16 cellular contexts compared by ENCODE assay signal in the genomic region with DNA sequence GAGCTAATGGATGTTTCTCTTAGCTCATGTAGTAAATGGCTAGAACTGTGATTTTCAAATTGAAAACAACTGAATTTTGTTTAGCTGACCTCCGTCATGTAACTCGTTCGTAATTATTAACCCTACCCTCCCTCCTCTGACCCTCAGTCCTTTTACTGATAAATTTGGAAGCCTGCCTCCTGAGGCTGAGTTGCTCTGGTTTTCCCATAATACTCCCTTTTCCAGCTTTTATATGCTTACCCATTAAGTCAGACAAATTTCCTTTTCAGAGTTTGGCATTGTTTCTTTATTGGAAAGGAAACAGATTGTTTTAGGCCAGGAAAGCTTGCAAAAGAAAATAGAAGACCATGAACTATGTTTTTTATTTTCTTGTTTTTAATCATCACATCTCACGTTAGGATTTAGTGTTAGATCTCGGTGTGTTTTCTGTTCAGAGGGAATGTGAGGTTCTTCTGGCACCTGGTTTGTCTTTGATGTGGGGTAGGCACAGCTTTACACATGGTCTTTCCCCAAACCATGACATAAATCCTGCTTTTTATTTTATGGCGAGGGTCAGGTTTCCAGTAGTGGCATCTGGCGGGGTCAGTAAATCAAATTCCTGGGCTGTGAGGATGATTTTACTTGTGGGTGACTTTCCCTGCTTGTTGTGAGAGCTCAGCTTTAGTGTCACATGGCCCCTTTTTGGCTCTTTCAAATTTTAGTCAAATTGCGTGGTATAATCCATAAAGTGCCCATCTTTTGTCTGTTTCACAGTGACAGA. TPM values are rescaled to one million over a fixed set of nuclear protein-coding genes. Genes with fewer than 3 reads are reported as not detected.
DNase-seq lines count a peak whose midpoint lies in the region; ATAC-seq, FAIRE-seq and TF ChIP-seq lines count a peak whose summit lies in the region.
"Had no signal": no experiment of that assay in that cellular context is flagged by ENCODE, and none has a peak within 500 bp of the region (broad histone marks: within the 10 kb centered on the region; RNA-seq: fewer than 3 reads in every experiment).

No MANE protein-coding gene starts in this region.

- DNase-seq in NCI-H524 (lab: John Stamatoyannopoulos, UW), result peak; percentile 52 to 86
- DNase-seq in endothelial cell of umbilical vein (ENCODE audit: low read depth, low spot score), result peak; percentile 86
- no peak for DNase-seq in mesothelial cell of epicardium (ENCODE audit: low spot score in 2 of 2, unreplicated experiment in 2 of 2)
- no peak for DNase-seq in upper lobe of right lung
- no peak for DNase-seq in BE2C
- no peak for DNase-seq in activated CD4-positive, CD25-positive, alpha-beta regulatory T cell treated with anti-CD3 and anti-CD28 coated beads, Interleukin-2, amount 50 U/mL, for 72 hours
- DNase-seq: activated CD4-positive, alpha-beta T cell treated with anti-CD3 and anti-CD28 coated beads for 4 hours; activated T-cell treated with anti-CD3 and anti-CD28 coated beads, Interleukin-2, amount 50 U/mL, for 48 hours; adrenal gland; CD4-positive, CD25-positive, alpha-beta regulatory T cell; foreskin keratinocyte; naive B cell; PC-9 had no signal

- H3K9me3 ChIP-seq in endothelial cell of umbilical vein (replicated peaks; ENCODE audit: control insufficient read depth, insufficient read depth, low read length), result no peaks in the 10 kb centered on the region
- H3K9me3 ChIP-seq in upper lobe of right lung, result no peaks in the 10 kb centered on the region
- H3K9me3 ChIP-seq in BE2C, result no peaks in the 10 kb centered on the region
- H3K9me3 ChIP-seq: adrenal gland had no signal

- no peaks in the 10 kb centered on the region for H3K9me3 Mint-ChIP-seq in mesothelial cell of epicardium
- H3K9me3 Mint-ChIP-seq: naive B cell; stimulated activated naive CD8-positive, alpha-beta T cell treated with anti-CD3 and anti-CD28 coated beads, Interleukin-15, Interleukin-2, amounts not matched to agents 100 ng/mL and 50 ng/mL, for 24 hours; T-helper 1 cell treated with Interleukin-12 subunit alpha and Interleukin-12 subunit beta and Interleukin-4 antibody, amounts not matched to agents 30 μg/mL and 1 μg/mL, for 36 hours had no signal

- H3K9ac ChIP-seq in endothelial cell of umbilical vein (replicated peaks; ENCODE audit: extremely low read depth, insufficient read depth, low read length), result no peak overlapping the region

- H3K4me2 ChIP-seq in endothelial cell of umbilical vein (ENCODE audit: insufficient read depth, low read length), result no peak overlapping the region
- H3K4me2 ChIP-seq: PC-9 had no signal

- no peaks in the 10 kb centered on the region for H4K20me1 ChIP-seq in endothelial cell of umbilical vein (replicated peaks; ENCODE audit: control insufficient read depth, extremely low read depth, insufficient read depth, low read length)

- TF ChIP-seq POLR2A in endothelial cell of umbilical vein (IDR thresholded peaks at IDR 0.05; ENCODE audit: low read depth, low read length), result no peak

- FAIRE-seq in endothelial cell of umbilical vein (lab: Jason Lieb, UNC), result peak; percentile 18

- dilution Hi-C loops in endothelial cell of umbilical vein (cut with MboI; ENCODE audit: extremely low pct_ligation_motif_present, low sequenced_read_pairs), result no loop called here

- peaks cover 2% of the 10 kb centered on the region for H3K9me1 ChIP-seq in endothelial cell of umbilical vein (replicated peaks; ENCODE audit: control insufficient read depth, extremely low read depth, insufficient read depth, low read length)

- no peaks in the 10 kb centered on the region for H3K27me3 Mint-ChIP-seq in mesothelial cell of epicardium (ENCODE audit: low read depth)
- H3K27me3 Mint-ChIP-seq: CD4-positive, CD25-positive, alpha-beta regulatory T cell; naive B cell; stimulated activated naive CD8-positive, alpha-beta T cell treated with anti-CD3 and anti-CD28 coated beads, Interleukin-15, Interleukin-2, amounts not matched to agents 100 ng/mL and 50 ng/mL, for 24 hours had no signal

- H3K4me3 Mint-ChIP-seq in mesothelial cell of epicardium, result no peak overlapping the region
- H3K4me3 Mint-ChIP-seq: CD4-positive, CD25-positive, alpha-beta regulatory T cell; naive B cell; stimulated activated naive CD8-positive, alpha-beta T cell treated with anti-CD3 and anti-CD28 coated beads, Interleukin-15, Interleukin-2, amounts not matched to agents 100 ng/mL and 50 ng/mL, for 24 hours; T-helper 1 cell treated with Interleukin-12 subunit alpha and Interleukin-12 subunit beta and Interleukin-4 antibody, amounts not matched to agents 30 μg/mL and 1 μg/mL, for 36 hours had no signal

- peak overlapping the region; percentile 23 for H3K27ac Mint-ChIP-seq in mesothelial cell of epicardium
- H3K27ac Mint-ChIP-seq: CD4-positive, CD25-positive, alpha-beta regulatory T cell; naive B cell; stimulated activated naive CD8-positive, alpha-beta T cell treated with anti-CD3 and anti-CD28 coated beads, Interleukin-15, Interleukin-2, amounts not matched to agents 100 ng/mL and 50 ng/mL, for 24 hours; T-helper 1 cell treated with Interleukin-12 subunit alpha and Interleukin-12 subunit beta and Interleukin-4 antibody, amounts not matched to agents 30 μg/mL and 1 μg/mL, for 36 hours had no signal

- CTCF ChIA-PET in endothelial cell of umbilical vein (lab: Charles Lee), result interaction anchor here (0.9 to 2.1 kb wide), 4 partner anchors 9 to 303 kb away, joined by 3 to 9 read pairs (median 4); no protein-coding TSS in a partner anchor

- H3K36me3 ChIP-seq in endothelial cell of umbilical vein (ENCODE audit: control insufficient read depth in 2 of 2, extremely low read depth in 1 of 2, insufficient read depth in 2 of 2, low read length in 2 of 2) (no peaks in the 10 kb centered on the region), upper lobe of right lung (no peaks in the 10 kb centered on the region), BE2C (no peaks in the 10 kb centered on the region)
- H3K36me3 ChIP-seq: adrenal gland had no signal

- intact Hi-C loops in endothelial cell of umbilical vein (cut with micrococcal nuclease) (no loop called here), upper lobe of right lung (cut with DNase I) (no loop called here)

- no peaks in the 10 kb centered on the region for H3K79me2 ChIP-seq in endothelial cell of umbilical vein (ENCODE audit: control insufficient read depth, insufficient read depth, low read length)

- no peak for TF ChIP-seq CTCF in endothelial cell of umbilical vein (IDR thresholded peaks at IDR 0.05; ENCODE audit: extremely low read depth in 1 of 2, insufficient read depth in 1 of 2, low read depth in 1 of 2, low read length in 2 of 2)
- TF ChIP-seq CTCF in mesothelial cell of epicardium (IDR thresholded peaks at IDR 0.05; ENCODE audit: unreplicated experiment), result no peak
- TF ChIP-seq CTCF in upper lobe of right lung (IDR thresholded peaks at IDR 0.05), result no peak
- TF ChIP-seq CTCF in BE2C (IDR thresholded peaks at IDR 0.05; ENCODE audit: low read depth, low read length), result no peak

- ATAC-seq in upper lobe of right lung, result no peak
- no peak for ATAC-seq in HG03135 (IDR thresholded peaks at IDR 0.05; ENCODE audit: unreplicated experiment)
- ATAC-seq: foreskin keratinocyte had no signal

- POLR2A ChIA-PET in endothelial cell of umbilical vein (lab: Charles Lee), result no interaction called here

- H3K4me1 Mint-ChIP-seq in mesothelial cell of epicardium, result peaks cover 28% of the 10 kb centered on the region
- H3K4me1 Mint-ChIP-seq: CD4-positive, CD25-positive, alpha-beta regulatory T cell; naive B cell had no signal

- peaks cover 5% of the 10 kb centered on the region for H3K4me1 ChIP-seq in endothelial cell of umbilical vein (ENCODE audit: control insufficient read depth, extremely low read depth, insufficient read depth, low read length)
- peaks cover 23% of the 10 kb centered on the region for H3K4me1 ChIP-seq in upper lobe of right lung
- H3K4me1 ChIP-seq in BE2C, result peaks cover 34% of the 10 kb centered on the region
- H3K4me1 ChIP-seq: adrenal gland, foreskin keratinocyte had no signal

- no peak overlapping the region for H3K4me3 ChIP-seq in endothelial cell of umbilical vein (replicated peaks in 1 of 3; ENCODE audit: insufficient read depth in 1 of 3, low read depth in 1 of 3, low read length in 3 of 3)
- H3K4me3 ChIP-seq in upper lobe of right lung, result no peak overlapping the region
- no peak overlapping the region for H3K4me3 ChIP-seq in BE2C (ENCODE audit: low read depth, low read length)
- H3K4me3 ChIP-seq: adrenal gland, PC-9 had no signal

- H3K27ac ChIP-seq in endothelial cell of umbilical vein (ENCODE audit: insufficient read depth, low read depth, low read length), result no peak overlapping the region
- H3K27ac ChIP-seq in upper lobe of right lung, result peak overlapping the region; percentile 51
- H3K27ac ChIP-seq: adrenal gland, foreskin keratinocyte, PC-9 had no signal

- no peaks in the 10 kb centered on the region for H3K36me3 Mint-ChIP-seq in mesothelial cell of epicardium
- H3K36me3 Mint-ChIP-seq: CD4-positive, CD25-positive, alpha-beta regulatory T cell; naive B cell had no signal

- H2AFZ ChIP-seq in endothelial cell of umbilical vein (ENCODE audit: low read depth, low read length), result peak overlapping the region; percentile 41
- H2AFZ ChIP-seq: PC-9 had no signal

- H3K27me3 ChIP-seq in endothelial cell of umbilical vein (ENCODE audit: control insufficient read depth in 2 of 2, insufficient read depth in 2 of 2, low read length in 2 of 2), result no peaks in the 10 kb centered on the region
- no peaks in the 10 kb centered on the region for H3K27me3 ChIP-seq in upper lobe of right lung
- H3K27me3 ChIP-seq in BE2C, result no peaks in the 10 kb centered on the region
- H3K27me3 ChIP-seq: adrenal gland, foreskin keratinocyte had no signal

- BruUV-seq in endothelial cell of umbilical vein (replicated peaks; lab: Mats Ljungman, UMichigan), result no TSS peak

TF ChIP-seq in endothelial cell of umbilical vein, 7 proteins besides CTCF, POLR2A, EP300 and RAD21 (continues in another document):
- TF ChIP-seq JUN (IDR thresholded peaks at IDR 0.05; ENCODE audit: borderline replicate concordance, insufficient read depth, insufficient read length, low read depth) (no peak), MYC (IDR thresholded peaks at IDR 0.05; ENCODE audit: low read depth, low read length) (no peak)
- TF ChIP-seq, protein P1, sequence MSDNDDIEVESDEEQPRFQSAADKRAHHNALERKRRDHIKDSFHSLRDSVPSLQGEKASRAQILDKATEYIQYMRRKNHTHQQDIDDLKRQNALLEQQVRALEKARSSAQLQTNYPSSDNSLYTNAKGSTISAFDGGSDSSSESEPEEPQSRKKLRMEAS (IDR thresholded peaks at IDR 0.05; ENCODE audit: insufficient read depth, insufficient read length), result no peak

RNA-seq across cellular contexts. Expression of a gene that starts 24.5 kb away (rescaled TPM):
- 1.6 and 1.7 TPM in 2 replicates for total RNA-seq in endothelial cell of umbilical vein
- 0.37 and 0.38 TPM in 2 replicates for polyA plus RNA-seq in endothelial cell of umbilical vein
- polyA plus RNA-seq in endothelial cell of umbilical vein (2011; cell fraction: cytosol; rRNA removed), result 0.34 and 0.75 TPM in 2 replicates
- polyA plus RNA-seq in endothelial cell of umbilical vein (2011; cell fraction: nucleus; rRNA removed), result 4.4 and 4.5 TPM in 2 replicates
- 0.76 and 1.0 TPM in 2 replicates for polyA plus RNA-seq in endothelial cell of umbilical vein (2012)
- polyA minus RNA-seq in endothelial cell of umbilical vein, result 3.4 and 3.5 TPM in 2 replicates
- polyA minus RNA-seq in endothelial cell of umbilical vein (2011; cell fraction: cytosol; rRNA and poly(A)+ RNA removed), result not detected
- 6.2 and 6.9 TPM in 2 replicates for polyA minus RNA-seq in endothelial cell of umbilical vein (2011; cell fraction: nucleus; rRNA and poly(A)+ RNA removed)
- 14.0 to 15.6 TPM (median 15.1 TPM) in 3 replicates for total RNA-seq in mesothelial cell of epicardium
- 7.9 TPM for total RNA-seq in upper lobe of right lung
- polyA plus RNA-seq in BE2C (2012; ENCODE audit: insufficient read depth, insufficient read length, low read depth), result 14.4 TPM
- polyA plus RNA-seq: CD4-positive, CD25-positive, alpha-beta regulatory T cell had no signal

Comparison
In these comparisons a context has a peak if more than half of its experiments do, and no peak if none do; other contexts are left out.
1. DNase-seq: peak in NCI-H524 (2 of 2) and endothelial cell of umbilical vein (single experiment); none in mesothelial cell of epicardium (0 of 2), upper lobe of right lung (single experiment), BE2C (single experiment) and activated CD4-positive, CD25-positive, alpha-beta regulatory T cell treated with anti-CD3 and anti-CD28 coated beads, Interleukin-2, amount 50 U/mL, for 72 hours (single experiment).